Comparison of ENCODE assay signal across 2 cellular contexts in the genomic region with DNA sequence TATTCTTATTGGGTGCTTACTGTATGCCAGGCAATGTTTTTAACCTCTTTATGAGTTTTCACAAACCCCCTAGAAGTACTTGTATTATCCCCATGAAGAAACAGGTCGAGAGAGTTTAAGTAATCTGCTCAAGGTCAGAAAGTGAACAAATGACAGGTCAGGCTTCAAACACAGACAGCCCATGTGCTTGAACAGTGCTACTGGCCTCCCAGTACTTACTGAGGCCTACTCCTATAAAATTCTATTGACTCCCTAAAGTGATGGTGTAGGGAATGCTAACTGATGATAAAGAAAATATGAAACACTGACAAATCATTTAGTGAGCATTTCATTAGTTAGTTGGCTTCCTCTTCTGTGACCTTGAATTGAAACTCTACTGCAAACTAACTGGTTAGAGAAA.
TF ChIP-seq lines count a peak whose summit lies in the region.

No MANE protein-coding gene starts in this region.

TF ChIP-seq in GM23338, 12 proteins besides CTCF, POLR2A, EP300 and RAD21 (continued from another document):
- TF ChIP-seq, protein P1, sequence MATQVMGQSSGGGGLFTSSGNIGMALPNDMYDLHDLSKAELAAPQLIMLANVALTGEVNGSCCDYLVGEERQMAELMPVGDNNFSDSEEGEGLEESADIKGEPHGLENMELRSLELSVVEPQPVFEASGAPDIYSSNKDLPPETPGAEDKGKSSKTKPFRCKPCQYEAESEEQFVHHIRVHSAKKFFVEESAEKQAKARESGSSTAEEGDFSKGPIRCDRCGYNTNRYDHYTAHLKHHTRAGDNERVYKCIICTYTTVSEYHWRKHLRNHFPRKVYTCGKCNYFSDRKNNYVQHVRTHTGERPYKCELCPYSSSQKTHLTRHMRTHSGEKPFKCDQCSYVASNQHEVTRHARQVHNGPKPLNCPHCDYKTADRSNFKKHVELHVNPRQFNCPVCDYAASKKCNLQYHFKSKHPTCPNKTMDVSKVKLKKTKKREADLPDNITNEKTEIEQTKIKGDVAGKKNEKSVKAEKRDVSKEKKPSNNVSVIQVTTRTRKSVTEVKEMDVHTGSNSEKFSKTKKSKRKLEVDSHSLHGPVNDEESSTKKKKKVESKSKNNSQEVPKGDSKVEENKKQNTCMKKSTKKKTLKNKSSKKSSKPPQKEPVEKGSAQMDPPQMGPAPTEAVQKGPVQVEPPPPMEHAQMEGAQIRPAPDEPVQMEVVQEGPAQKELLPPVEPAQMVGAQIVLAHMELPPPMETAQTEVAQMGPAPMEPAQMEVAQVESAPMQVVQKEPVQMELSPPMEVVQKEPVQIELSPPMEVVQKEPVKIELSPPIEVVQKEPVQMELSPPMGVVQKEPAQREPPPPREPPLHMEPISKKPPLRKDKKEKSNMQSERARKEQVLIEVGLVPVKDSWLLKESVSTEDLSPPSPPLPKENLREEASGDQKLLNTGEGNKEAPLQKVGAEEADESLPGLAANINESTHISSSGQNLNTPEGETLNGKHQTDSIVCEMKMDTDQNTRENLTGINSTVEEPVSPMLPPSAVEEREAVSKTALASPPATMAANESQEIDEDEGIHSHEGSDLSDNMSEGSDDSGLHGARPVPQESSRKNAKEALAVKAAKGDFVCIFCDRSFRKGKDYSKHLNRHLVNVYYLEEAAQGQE (IDR thresholded peaks at IDR 0.05; ENCODE audit: unreplicated experiment), result no peak
- TF ChIP-seq ZNF114 (CRISPR knock-in tag; IDR thresholded peaks at IDR 0.05) (no peak), JUNB (IDR thresholded peaks at IDR 0.05; ENCODE audit: unreplicated experiment) (no peak), NANOG (IDR thresholded peaks at IDR 0.05; ENCODE audit: borderline replicate concordance) (no peak), POLR2AphosphoS5 (IDR thresholded peaks at IDR 0.05; ENCODE audit: low read depth) (no peak)
- TF ChIP-seq, protein P2, sequence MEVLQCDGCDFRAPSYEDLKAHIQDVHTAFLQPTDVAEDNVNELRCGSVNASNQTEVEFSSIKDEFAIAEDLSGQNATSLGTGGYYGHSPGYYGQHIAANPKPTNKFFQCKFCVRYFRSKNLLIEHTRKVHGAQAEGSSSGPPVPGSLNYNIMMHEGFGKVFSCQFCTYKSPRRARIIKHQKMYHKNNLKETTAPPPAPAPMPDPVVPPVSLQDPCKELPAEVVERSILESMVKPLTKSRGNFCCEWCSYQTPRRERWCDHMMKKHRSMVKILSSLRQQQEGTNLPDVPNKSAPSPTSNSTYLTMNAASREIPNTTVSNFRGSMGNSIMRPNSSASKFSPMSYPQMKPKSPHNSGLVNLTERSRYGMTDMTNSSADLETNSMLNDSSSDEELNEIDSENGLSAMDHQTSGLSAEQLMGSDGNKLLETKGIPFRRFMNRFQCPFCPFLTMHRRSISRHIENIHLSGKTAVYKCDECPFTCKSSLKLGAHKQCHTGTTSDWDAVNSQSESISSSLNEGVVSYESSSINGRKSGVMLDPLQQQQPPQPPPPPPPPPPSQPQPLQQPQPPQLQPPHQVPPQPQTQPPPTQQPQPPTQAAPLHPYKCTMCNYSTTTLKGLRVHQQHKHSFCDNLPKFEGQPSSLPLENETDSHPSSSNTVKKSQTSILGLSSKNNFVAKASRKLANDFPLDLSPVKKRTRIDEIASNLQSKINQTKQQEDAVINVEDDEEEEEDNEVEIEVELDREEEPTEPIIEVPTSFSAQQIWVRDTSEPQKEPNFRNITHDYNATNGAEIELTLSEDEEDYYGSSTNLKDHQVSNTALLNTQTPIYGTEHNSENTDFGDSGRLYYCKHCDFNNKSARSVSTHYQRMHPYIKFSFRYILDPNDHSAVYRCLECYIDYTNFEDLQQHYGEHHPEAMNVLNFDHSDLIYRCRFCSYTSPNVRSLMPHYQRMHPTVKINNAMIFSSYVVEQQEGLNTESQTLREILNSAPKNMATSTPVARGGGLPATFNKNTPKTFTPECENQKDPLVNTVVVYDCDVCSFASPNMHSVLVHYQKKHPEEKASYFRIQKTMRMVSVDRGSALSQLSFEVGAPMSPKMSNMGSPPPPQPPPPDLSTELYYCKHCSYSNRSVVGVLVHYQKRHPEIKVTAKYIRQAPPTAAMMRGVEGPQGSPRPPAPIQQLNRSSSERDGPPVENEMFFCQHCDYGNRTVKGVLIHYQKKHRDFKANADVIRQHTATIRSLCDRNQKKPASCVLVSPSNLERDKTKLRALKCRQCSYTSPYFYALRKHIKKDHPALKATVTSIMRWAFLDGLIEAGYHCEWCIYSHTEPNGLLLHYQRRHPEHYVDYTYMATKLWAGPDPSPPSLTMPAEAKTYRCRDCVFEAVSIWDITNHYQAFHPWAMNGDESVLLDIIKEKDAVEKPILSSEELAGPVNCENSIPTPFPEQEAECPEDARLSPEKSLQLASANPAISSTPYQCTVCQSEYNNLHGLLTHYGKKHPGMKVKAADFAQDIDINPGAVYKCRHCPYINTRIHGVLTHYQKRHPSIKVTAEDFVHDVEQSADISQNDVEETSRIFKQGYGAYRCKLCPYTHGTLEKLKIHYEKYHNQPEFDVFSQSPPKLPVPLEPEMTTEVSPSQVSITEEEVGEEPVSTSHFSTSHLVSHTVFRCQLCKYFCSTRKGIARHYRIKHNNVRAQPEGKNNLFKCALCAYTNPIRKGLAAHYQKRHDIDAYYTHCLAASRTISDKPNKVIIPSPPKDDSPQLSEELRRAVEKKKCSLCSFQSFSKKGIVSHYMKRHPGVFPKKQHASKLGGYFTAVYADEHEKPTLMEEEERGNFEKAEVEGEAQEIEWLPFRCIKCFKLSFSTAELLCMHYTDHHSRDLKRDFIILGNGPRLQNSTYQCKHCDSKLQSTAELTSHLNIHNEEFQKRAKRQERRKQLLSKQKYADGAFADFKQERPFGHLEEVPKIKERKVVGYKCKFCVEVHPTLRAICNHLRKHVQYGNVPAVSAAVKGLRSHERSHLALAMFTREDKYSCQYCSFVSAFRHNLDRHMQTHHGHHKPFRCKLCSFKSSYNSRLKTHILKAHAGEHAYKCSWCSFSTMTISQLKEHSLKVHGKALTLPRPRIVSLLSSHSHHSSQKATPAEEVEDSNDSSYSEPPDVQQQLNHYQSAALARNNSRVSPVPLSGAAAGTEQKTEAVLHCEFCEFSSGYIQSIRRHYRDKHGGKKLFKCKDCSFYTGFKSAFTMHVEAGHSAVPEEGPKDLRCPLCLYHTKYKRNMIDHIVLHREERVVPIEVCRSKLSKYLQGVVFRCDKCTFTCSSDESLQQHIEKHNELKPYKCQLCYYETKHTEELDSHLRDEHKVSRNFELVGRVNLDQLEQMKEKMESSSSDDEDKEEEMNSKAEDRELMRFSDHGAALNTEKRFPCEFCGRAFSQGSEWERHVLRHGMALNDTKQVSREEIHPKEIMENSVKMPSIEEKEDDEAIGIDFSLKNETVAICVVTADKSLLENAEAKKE (CRISPR knock-in tag; IDR thresholded peaks at IDR 0.05), result no peak
- TF ChIP-seq, protein P3, sequence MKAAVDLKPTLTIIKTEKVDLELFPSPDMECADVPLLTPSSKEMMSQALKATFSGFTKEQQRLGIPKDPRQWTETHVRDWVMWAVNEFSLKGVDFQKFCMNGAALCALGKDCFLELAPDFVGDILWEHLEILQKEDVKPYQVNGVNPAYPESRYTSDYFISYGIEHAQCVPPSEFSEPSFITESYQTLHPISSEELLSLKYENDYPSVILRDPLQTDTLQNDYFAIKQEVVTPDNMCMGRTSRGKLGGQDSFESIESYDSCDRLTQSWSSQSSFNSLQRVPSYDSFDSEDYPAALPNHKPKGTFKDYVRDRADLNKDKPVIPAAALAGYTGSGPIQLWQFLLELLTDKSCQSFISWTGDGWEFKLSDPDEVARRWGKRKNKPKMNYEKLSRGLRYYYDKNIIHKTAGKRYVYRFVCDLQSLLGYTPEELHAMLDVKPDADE (IDR thresholded peaks at IDR 0.05), result no peak

TF ChIP-seq in WTC11, 78 proteins besides CTCF, POLR2A, EP300 and RAD21 (continued from another document):
- TF ChIP-seq, protein P4, sequence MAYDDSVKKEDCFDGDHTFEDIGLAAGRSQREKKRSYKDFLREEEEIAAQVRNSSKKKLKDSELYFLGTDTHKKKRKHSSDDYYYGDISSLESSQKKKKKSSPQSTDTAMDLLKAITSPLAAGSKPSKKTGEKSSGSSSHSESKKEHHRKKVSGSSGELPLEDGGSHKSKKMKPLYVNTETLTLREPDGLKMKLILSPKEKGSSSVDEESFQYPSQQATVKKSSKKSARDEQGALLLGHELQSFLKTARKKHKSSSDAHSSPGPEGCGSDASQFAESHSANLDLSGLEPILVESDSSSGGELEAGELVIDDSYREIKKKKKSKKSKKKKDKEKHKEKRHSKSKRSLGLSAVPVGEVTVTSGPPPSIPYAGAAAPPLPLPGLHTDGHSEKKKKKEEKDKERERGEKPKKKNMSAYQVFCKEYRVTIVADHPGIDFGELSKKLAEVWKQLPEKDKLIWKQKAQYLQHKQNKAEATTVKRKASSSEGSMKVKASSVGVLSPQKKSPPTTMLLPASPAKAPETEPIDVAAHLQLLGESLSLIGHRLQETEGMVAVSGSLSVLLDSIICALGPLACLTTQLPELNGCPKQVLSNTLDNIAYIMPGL (CRISPR knock-in tag; IDR thresholded peaks at IDR 0.05), result no peak
- TF ChIP-seq NR2C2 (CRISPR knock-in tag; IDR thresholded peaks at IDR 0.05) (no peak), CBFB (CRISPR knock-in tag; IDR thresholded peaks at IDR 0.05; ENCODE audit: low read depth) (no peak), GRHL2 (CRISPR knock-in tag; IDR thresholded peaks at IDR 0.05; ENCODE audit: insufficient replicate concordance, severe bottlenecking) (no peak), ELF4 (CRISPR knock-in tag; IDR thresholded peaks at IDR 0.05; ENCODE audit: low read depth) (no peak), ZNF121 (CRISPR knock-in tag; IDR thresholded peaks at IDR 0.05) (no peak), ZBTB21 (CRISPR knock-in tag; IDR thresholded peaks at IDR 0.05; ENCODE audit: borderline replicate concordance) (no peak), ZNF232 (CRISPR knock-in tag; IDR thresholded peaks at IDR 0.05) (no peak), OVOL2 (CRISPR knock-in tag; IDR thresholded peaks at IDR 0.05; ENCODE audit: borderline replicate concordance) (no peak), SMAD3 (CRISPR knock-in tag; IDR thresholded peaks at IDR 0.05; ENCODE audit: borderline replicate concordance) (no peak), MYBL2 (CRISPR knock-in tag; IDR thresholded peaks at IDR 0.05) (no peak)
- TF ChIP-seq, protein P5, sequence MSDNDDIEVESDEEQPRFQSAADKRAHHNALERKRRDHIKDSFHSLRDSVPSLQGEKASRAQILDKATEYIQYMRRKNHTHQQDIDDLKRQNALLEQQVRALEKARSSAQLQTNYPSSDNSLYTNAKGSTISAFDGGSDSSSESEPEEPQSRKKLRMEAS (CRISPR knock-in tag; IDR thresholded peaks at IDR 0.05), result no peak
- TF ChIP-seq, protein P6, sequence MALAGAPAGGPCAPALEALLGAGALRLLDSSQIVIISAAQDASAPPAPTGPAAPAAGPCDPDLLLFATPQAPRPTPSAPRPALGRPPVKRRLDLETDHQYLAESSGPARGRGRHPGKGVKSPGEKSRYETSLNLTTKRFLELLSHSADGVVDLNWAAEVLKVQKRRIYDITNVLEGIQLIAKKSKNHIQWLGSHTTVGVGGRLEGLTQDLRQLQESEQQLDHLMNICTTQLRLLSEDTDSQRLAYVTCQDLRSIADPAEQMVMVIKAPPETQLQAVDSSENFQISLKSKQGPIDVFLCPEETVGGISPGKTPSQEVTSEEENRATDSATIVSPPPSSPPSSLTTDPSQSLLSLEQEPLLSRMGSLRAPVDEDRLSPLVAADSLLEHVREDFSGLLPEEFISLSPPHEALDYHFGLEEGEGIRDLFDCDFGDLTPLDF (CRISPR knock-in tag; IDR thresholded peaks at IDR 0.05), result no peak
- TF ChIP-seq, protein P7, sequence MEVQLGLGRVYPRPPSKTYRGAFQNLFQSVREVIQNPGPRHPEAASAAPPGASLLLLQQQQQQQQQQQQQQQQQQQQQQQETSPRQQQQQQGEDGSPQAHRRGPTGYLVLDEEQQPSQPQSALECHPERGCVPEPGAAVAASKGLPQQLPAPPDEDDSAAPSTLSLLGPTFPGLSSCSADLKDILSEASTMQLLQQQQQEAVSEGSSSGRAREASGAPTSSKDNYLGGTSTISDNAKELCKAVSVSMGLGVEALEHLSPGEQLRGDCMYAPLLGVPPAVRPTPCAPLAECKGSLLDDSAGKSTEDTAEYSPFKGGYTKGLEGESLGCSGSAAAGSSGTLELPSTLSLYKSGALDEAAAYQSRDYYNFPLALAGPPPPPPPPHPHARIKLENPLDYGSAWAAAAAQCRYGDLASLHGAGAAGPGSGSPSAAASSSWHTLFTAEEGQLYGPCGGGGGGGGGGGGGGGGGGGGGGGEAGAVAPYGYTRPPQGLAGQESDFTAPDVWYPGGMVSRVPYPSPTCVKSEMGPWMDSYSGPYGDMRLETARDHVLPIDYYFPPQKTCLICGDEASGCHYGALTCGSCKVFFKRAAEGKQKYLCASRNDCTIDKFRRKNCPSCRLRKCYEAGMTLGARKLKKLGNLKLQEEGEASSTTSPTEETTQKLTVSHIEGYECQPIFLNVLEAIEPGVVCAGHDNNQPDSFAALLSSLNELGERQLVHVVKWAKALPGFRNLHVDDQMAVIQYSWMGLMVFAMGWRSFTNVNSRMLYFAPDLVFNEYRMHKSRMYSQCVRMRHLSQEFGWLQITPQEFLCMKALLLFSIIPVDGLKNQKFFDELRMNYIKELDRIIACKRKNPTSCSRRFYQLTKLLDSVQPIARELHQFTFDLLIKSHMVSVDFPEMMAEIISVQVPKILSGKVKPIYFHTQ (CRISPR knock-in tag; IDR thresholded peaks at IDR 0.05), result no peak
